ENCODE assay signal across 9 cellular contexts in genomic region chr4:177229331-177229730, GRCh38.
A peak's percentile ranks its signal among the peaks of the same experiment; 100 is the strongest.
DNase-seq lines count a peak whose midpoint lies in the region; ATAC-seq and TF ChIP-seq lines count a peak whose summit lies in the region.
"Had no signal": no experiment of that assay in that cellular context is flagged by ENCODE, and none has a peak within 500 bp of the region (broad histone marks: within the 10 kb centered on the region; RNA-seq: fewer than 3 reads in every experiment).

No MANE protein-coding gene starts in this region.

- intact Hi-C loops in natural killer cell (cut with micrococcal nuclease): no loop called here

- H3K27ac Mint-ChIP-seq in brain (no peak overlapping the region), natural killer cell (peak overlapping the region in 1 of 2 donors; percentile 55)

- H3K4me1 Mint-ChIP-seq in brain: peaks cover 14% of the 10 kb centered on the region
- H3K4me1 Mint-ChIP-seq in natural killer cell: peaks cover 4 to 5% of the 10 kb centered on the region in 2 donors

- H3K27me3 Mint-ChIP-seq in brain: no peaks in the 10 kb centered on the region
- no peaks in the 10 kb centered on the region for H3K27me3 Mint-ChIP-seq in natural killer cell (ENCODE audit: low read depth in 2 of 2)

- H3K9ac ChIP-seq in BLaER1: no peak overlapping the region

- H3K36me3 Mint-ChIP-seq in brain (no peaks in the 10 kb centered on the region), natural killer cell (no peaks in the 10 kb centered on the region)

- peak in 1 of 3 donors; percentile 40 for ATAC-seq in natural killer cell

- DNase-seq in LNCaP clone FGC (ENCODE audit: low read depth): no peak
- DNase-seq in natural killer cell: no peak
- no peak for DNase-seq in stimulated activated CD4-positive, alpha-beta T cell treated with anti-CD3 and anti-CD28 coated beads, Interleukin-12 subunit alpha, Interleukin-12 subunit beta, amount 100 ng/mL, for 4 hours
- DNase-seq in LoVo (ENCODE audit: low spot score): no peak
- no peak for DNase-seq in NCI-H1048 (lab: John Stamatoyannopoulos, UW)
- no peak for DNase-seq in stimulated activated CD8-positive, alpha-beta memory T cell treated with anti-CD3 and anti-CD28 coated beads, Interleukin-4, amount 100 ng/mL, for 48 hours
- DNase-seq: NCI-H524 had no signal

- peaks cover 0 to 4% (median 0%) of the 10 kb centered on the region in 5 experiments for H3K9me3 Mint-ChIP-seq in brain
- peaks cover 0 to 4% of the 10 kb centered on the region in 2 donors for H3K9me3 Mint-ChIP-seq in natural killer cell

- no peaks in the 10 kb centered on the region for H3K4me1 ChIP-seq in BLaER1

- H3K4me2 ChIP-seq in BLaER1: 0 out of 2 replicates have a peak overlapping the region, but pooled peaks have one; percentile 7

- H4K20me1 ChIP-seq in BLaER1: no peaks in the 10 kb centered on the region

- H3K9me3 ChIP-seq in BLaER1: peaks cover 4% of the 10 kb centered on the region; the same call in 1 of the 2 replicates

- peak overlapping the region in 4 of 5 experiments; percentile 10 to 46 (median 24) for H3K4me3 Mint-ChIP-seq in brain
- peak overlapping the region; percentile 61 for H3K4me3 Mint-ChIP-seq in natural killer cell

- no peaks in the 10 kb centered on the region for H3K27me3 ChIP-seq in BLaER1

- TF ChIP-seq CTCF in LNCaP clone FGC (IDR thresholded peaks at IDR 0.05; ENCODE audit: control insufficient read depth, extremely low read depth, insufficient read depth) (no peak), brain (conservative IDR thresholded peaks at IDR 0.05) (no peak), natural killer cell (IDR thresholded peaks at IDR 0.05) (no peak)

- H3K4me3 ChIP-seq in BLaER1 (no peak overlapping the region), LNCaP clone FGC (ENCODE audit: low read depth, low read length) (peak overlapping the region; percentile 28; the same call in 1 of the 2 replicates)

- H3K27ac ChIP-seq in BLaER1: no peak overlapping the region

- H3K36me3 ChIP-seq in BLaER1: no peaks in the 10 kb centered on the region
